In genomic region chr7:74478671-74479065, GRCh38 we compare ENCODE assay signal across 8 cellular contexts. TPM values are rescaled to one million over a fixed set of nuclear protein-coding genes. Genes with fewer than 3 reads are reported as not detected.
DNase-seq lines count a peak whose midpoint lies in the region; ATAC-seq and TF ChIP-seq lines count a peak whose summit lies in the region.
"Had no signal": no experiment of that assay in that cellular context is flagged by ENCODE, and none has a peak within 500 bp of the region (broad histone marks: within the 10 kb centered on the region; RNA-seq: fewer than 3 reads in every experiment).

No MANE protein-coding gene starts in this region.

- H3K4me1 ChIP-seq in muscle layer of duodenum (ENCODE audit: control insufficient read depth in 1 of 2, insufficient read depth in 2 of 2, low read length in 2 of 2) (peaks cover 7 to 35% of the 10 kb centered on the region in 2 donors), tibial artery (peaks cover 15 to 83% (median 61%) of the 10 kb centered on the region in 4 donors)

- H3K9me3 ChIP-seq in MG63: no peaks in the 10 kb centered on the region
- H3K9me3 ChIP-seq in muscle layer of duodenum (ENCODE audit: control insufficient read depth in 1 of 2, low read length in 2 of 2): no peaks in the 10 kb centered on the region
- no peaks in the 10 kb centered on the region for H3K9me3 ChIP-seq in tibial artery

- H3K36me3 ChIP-seq in MG63 (no peaks in the 10 kb centered on the region; the same call in 1 of the 2 replicates), muscle layer of duodenum (ENCODE audit: control insufficient read depth in 1 of 2, insufficient read depth in 2 of 2, low read length in 2 of 2) (peaks cover 0 to 4% of the 10 kb centered on the region in 2 donors), tibial artery (no peaks in the 10 kb centered on the region)

- no peaks in the 10 kb centered on the region for H3K27me3 ChIP-seq in MG63
- no peaks in the 10 kb centered on the region for H3K27me3 ChIP-seq in muscle layer of duodenum (ENCODE audit: low read depth, low read length)
- H3K27me3 ChIP-seq in tibial artery: no peaks in the 10 kb centered on the region

- peak; percentile 27 for DNase-seq in MG63
- no peak for DNase-seq in tibial artery
- no peak for DNase-seq in activated CD8-positive, alpha-beta memory T cell treated with anti-CD3 and anti-CD28 coated beads, Interleukin-2, amount 50 U/mL, for 4 hours
- DNase-seq in nucleus accumbens (lab: John Stamatoyannopoulos, UW): no peak

- no peak for TF ChIP-seq CTCF in tibial artery (IDR thresholded peaks at IDR 0.05)

- intact Hi-C loops in tibial artery (cut with DNase I; ENCODE audit: low total_unique reads): no loop called here

- H3K27ac ChIP-seq in cingulate gyrus (ENCODE audit: low read depth, low read length) (peak overlapping the region; percentile 89), muscle layer of duodenum (ENCODE audit: low read length) (peak overlapping the region; percentile 53), tibial artery (peak overlapping the region; percentile 87 to 98)
- H3K27ac ChIP-seq: KMS-11 had no signal

- ATAC-seq in HG02610 (IDR thresholded peaks at IDR 0.05; ENCODE audit: unreplicated experiment): no peak

- H3K4me3 ChIP-seq in MG63 (no peak overlapping the region), muscle layer of duodenum (ENCODE audit: low read depth in 1 of 2, low read length in 2 of 2) (no peak overlapping the region), tibial artery (no peak overlapping the region)

RNA-seq across cellular contexts. Expression of gene GTF2IRD1, which starts 25.0 kb away (rescaled TPM):
- 9.9 and 12.5 TPM in 2 replicates for total RNA-seq in MG63 (2014; rRNA removed; shearing (Covaris generic); ENCODE audit: low replicate concordance)
